In genomic region chr12:132142679-132143327, GRCh38 we compare ENCODE assay signal across 8 cellular contexts. TPM values are rescaled to one million over a fixed set of nuclear protein-coding genes. Genes with fewer than 3 reads are reported as not detected.
DNase-seq lines count a peak whose midpoint lies in the region; ATAC-seq and TF ChIP-seq lines count a peak whose summit lies in the region.

No MANE protein-coding gene starts in this region.

- peak overlapping the region; percentile 86 for H3K4me3 ChIP-seq in astrocyte of the cerebellum (ENCODE audit: low read depth, low read length)
- peak overlapping the region; percentile 91 for H3K4me3 ChIP-seq in lung

- no peak for TF ChIP-seq CTCF in astrocyte of the cerebellum (IDR thresholded peaks at IDR 0.05; ENCODE audit: low read depth, low read length, missing control alignments)
- TF ChIP-seq CTCF in lung (IDR thresholded peaks at IDR 0.05; ENCODE audit: control extremely low read depth, extremely low read depth) = no peak
- no peak for TF ChIP-seq CTCF in type B pancreatic cell (conservative IDR thresholded peaks at IDR 0.05)

- no peaks in the 10 kb centered on the region for H3K27me3 ChIP-seq in lung (ENCODE audit: control insufficient read depth, insufficient read depth)

- H3K4me3 Mint-ChIP-seq in activated naive CD4-positive, alpha-beta T cell treated with anti-CD3 and anti-CD28 coated beads, Interleukin-2, amount 10 ng/mL, durations not matched to agents 7 days and 5 days = peak overlapping the region; percentile 81
- peak overlapping the region; percentile 84 for H3K4me3 Mint-ChIP-seq in type B pancreatic cell

- H3K27me3 Mint-ChIP-seq in activated naive CD4-positive, alpha-beta T cell treated with anti-CD3 and anti-CD28 coated beads, Interleukin-2, amount 10 ng/mL, durations not matched to agents 7 days and 5 days = peaks cover 8% of the 10 kb centered on the region
- H3K27me3 Mint-ChIP-seq in type B pancreatic cell = no peaks in the 10 kb centered on the region

- H3K27ac ChIP-seq in lung (ENCODE audit: low read depth in 1 of 2, low read length in 1 of 2) = no peak overlapping the region

- peaks cover 3 to 19% of the 10 kb centered on the region in 2 donors for H3K4me1 ChIP-seq in lung (ENCODE audit: control insufficient read depth in 2 of 2, insufficient read depth in 2 of 2, low read length in 2 of 2)

- H3K9me3 ChIP-seq in lung (ENCODE audit: control insufficient read depth in 2 of 2, insufficient read depth in 1 of 2, low read length in 1 of 2) = no peaks in the 10 kb centered on the region

- H3K9me3 Mint-ChIP-seq in activated naive CD4-positive, alpha-beta T cell treated with anti-CD3 and anti-CD28 coated beads, Interleukin-2, amount 10 ng/mL, durations not matched to agents 7 days and 5 days = no peaks in the 10 kb centered on the region
- no peaks in the 10 kb centered on the region for H3K9me3 Mint-ChIP-seq in type B pancreatic cell

- CTCF ChIA-PET in activated naive CD4-positive, alpha-beta T cell treated with anti-CD3 and anti-CD28 coated beads, Interleukin-2, amount 10 ng/mL, durations not matched to agents 7 days and 5 days (lab: Charles Lee) = interaction anchor here (1.0 kb wide), 1 partner anchor 28 kb away, joined by 3 read pairs; no protein-coding TSS in a partner anchor

- in situ Hi-C loops in astrocyte of the cerebellum (cut with HindIII; ENCODE audit: low sequenced_read_pairs) = no loop called here

- 76 to 83% methylated on average over 24 of the region's 24 CpGs for WGBS in lung, 2 donors

- DNase-seq in activated naive CD4-positive, alpha-beta T cell treated with anti-CD3 and anti-CD28 coated beads, Interleukin-2, amount 10 ng/mL, durations not matched to agents 7 days and 5 days = no peak
- no peak for DNase-seq in activated naive CD4-positive, alpha-beta T cell (lab: John Stamatoyannopoulos, UW)
- no peak for DNase-seq in astrocyte of the cerebellum (ENCODE audit: low read depth)
- DNase-seq in lung (ENCODE audit: low spot score) = no peak
- no peak for DNase-seq in type B pancreatic cell (ENCODE audit: extremely low spot score, unreplicated experiment)
- no peak for DNase-seq in NCI-H1092 (lab: John Stamatoyannopoulos, UW)
- no peak for DNase-seq in NCI-H446 (lab: John Stamatoyannopoulos, UW)

- H3K36me3 ChIP-seq in lung (ENCODE audit: control insufficient read depth in 2 of 2, insufficient read depth in 2 of 2, low read length in 2 of 2) = peaks cover 6 to 52% of the 10 kb centered on the region in 2 donors

- peak overlapping the region; percentile 88 for H3K27ac Mint-ChIP-seq in activated naive CD4-positive, alpha-beta T cell treated with anti-CD3 and anti-CD28 coated beads, Interleukin-2, amount 10 ng/mL, durations not matched to agents 7 days and 5 days
- peak overlapping the region; percentile 67 for H3K27ac Mint-ChIP-seq in type B pancreatic cell

- peaks cover 26% of the 10 kb centered on the region for H3K36me3 Mint-ChIP-seq in activated naive CD4-positive, alpha-beta T cell treated with anti-CD3 and anti-CD28 coated beads, Interleukin-2, amount 10 ng/mL, durations not matched to agents 7 days and 5 days
- H3K36me3 Mint-ChIP-seq in type B pancreatic cell = peaks cover 9% of the 10 kb centered on the region

- peaks cover 31% of the 10 kb centered on the region for H3K4me1 Mint-ChIP-seq in activated naive CD4-positive, alpha-beta T cell treated with anti-CD3 and anti-CD28 coated beads, Interleukin-2, amount 10 ng/mL, durations not matched to agents 7 days and 5 days
- H3K4me1 Mint-ChIP-seq in type B pancreatic cell (ENCODE audit: unreplicated experiment) = peaks cover 11% of the 10 kb centered on the region

- ATAC-seq in lung (ENCODE audit: insufficient read depth, low FRiP score) (no peak), HG03432 (IDR thresholded peaks at IDR 0.05; ENCODE audit: unreplicated experiment) (no peak)

RNA-seq across cellular contexts. Expression of gene DDX51, which starts 1.3 kb away (rescaled TPM):
- total RNA-seq in lung (10 to 100 TPM; 15.0 to 18.9 TPM), type B pancreatic cell (ENCODE audit: low replicate concordance) (22.1 and 30.5 TPM in 2 replicates)
- polyA plus RNA-seq in lung = 10 to 100 TPM; 15.5 to 25.9 TPM

RNA-seq across cellular contexts. Expression of gene NOC4L, which starts 1.5 kb away (rescaled TPM):
- total RNA-seq in lung (10 to 100 TPM in 1 of 2 donors, 1 to 10 TPM in 1; 6.3 to 25.9 TPM), type B pancreatic cell (ENCODE audit: low replicate concordance) (23.9 and 27.8 TPM in 2 replicates)
- 10 to 100 TPM; 25.8 to 27.8 TPM for polyA plus RNA-seq in lung
